ENCODE assay signal across 11 cellular contexts in the genomic region with DNA sequence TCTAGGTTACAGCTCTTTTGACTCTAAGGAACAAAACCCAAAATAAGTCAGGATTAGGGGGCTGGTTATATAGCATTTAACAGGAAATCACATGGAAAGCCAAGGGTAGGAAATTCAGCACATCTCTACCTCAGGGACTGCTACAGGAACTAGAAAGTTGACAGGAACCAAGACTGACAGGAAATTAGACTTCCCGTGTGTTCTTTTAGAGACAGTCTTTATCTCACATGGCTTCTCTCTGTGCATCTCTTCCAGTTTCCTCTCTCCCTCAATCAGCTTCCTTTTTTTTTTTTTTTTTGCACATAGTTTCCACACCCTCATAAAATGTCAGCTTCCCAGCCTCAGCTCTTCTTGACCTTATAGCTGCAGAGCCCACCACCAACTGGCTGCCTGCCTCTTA. TPM values are rescaled to one million over a fixed set of nuclear protein-coding genes. Genes with fewer than 3 reads are reported as not detected.
DNase-seq lines count a peak whose midpoint lies in the region; ATAC-seq and TF ChIP-seq lines count a peak whose summit lies in the region.
"Had no signal": no experiment of that assay in that cellular context is flagged by ENCODE, and none has a peak within 500 bp of the region (broad histone marks: within the 10 kb centered on the region; RNA-seq: fewer than 3 reads in every experiment).

No MANE protein-coding gene starts in this region.

- peak overlapping the region; percentile 74 for H3K9ac ChIP-seq in adipocyte (ENCODE audit: low read length)

- H3K36me3 ChIP-seq in adipocyte (ENCODE audit: control insufficient read depth, insufficient read depth, low read length, severe bottlenecking) (no peaks in the 10 kb centered on the region), spleen (no peaks in the 10 kb centered on the region)

- no peak for DNase-seq in natural killer cell treated with Interleukin-12 subunit alpha and Interleukin-12 subunit beta and Interleukin-15 and Interleukin-18, amount 100 ng/mL, for 72 hours (ENCODE audit: low spot score)
- DNase-seq in natural killer cell (no peak), NOMO-1 treated with DMSO at 0.1 percent for 48 hours (lab: John Stamatoyannopoulos, UW; ENCODE audit: unreplicated experiment) (peak; percentile 71), adipocyte (ENCODE audit: low read depth) (no peak), spleen (no peak), G401 (ENCODE audit: low spot score) (no peak), amygdala (lab: John Stamatoyannopoulos, UW) (no peak), left lobe of liver (ENCODE audit: low spot score) (no peak)
- DNase-seq: activated gamma-delta T cell, foreskin keratinocyte, NCI-H1694 had no signal

- H3K36me3 Mint-ChIP-seq in natural killer cell treated with Interleukin-12 subunit alpha and Interleukin-12 subunit beta and Interleukin-15 and Interleukin-18, amount 100 ng/mL, for 72 hours = no peaks in the 10 kb centered on the region
- no peaks in the 10 kb centered on the region for H3K36me3 Mint-ChIP-seq in natural killer cell

- ATAC-seq in natural killer cell treated with Interleukin-12 subunit alpha and Interleukin-12 subunit beta and Interleukin-15 and Interleukin-18, amount 100 ng/mL, for 72 hours = no peak
- ATAC-seq in natural killer cell (no peak), left lobe of liver (no peak)
- ATAC-seq: foreskin keratinocyte had no signal

- H3K4me3 ChIP-seq in adipocyte (ENCODE audit: low read length) = peak overlapping the region; percentile 85
- H3K4me3 ChIP-seq in spleen = no peak overlapping the region

- H3K4me1 ChIP-seq in adipocyte (ENCODE audit: control insufficient read depth, insufficient read depth, low read length) = peaks cover 54% of the 10 kb centered on the region
- peaks cover 21 to 68% (median 42%) of the 10 kb centered on the region in 6 donors for H3K4me1 ChIP-seq in spleen

- WGBS in spleen, 5 donors = 0 to 5% (median 2%) methylated on average over 1 of the region's 1 CpG

- H3K27ac ChIP-seq in spleen = peak overlapping the region in 7 of 8 donors; percentile 24 to 56 (median 43)
- H3K27ac ChIP-seq: foreskin keratinocyte had no signal

- H3K4me1 Mint-ChIP-seq in natural killer cell treated with Interleukin-12 subunit alpha and Interleukin-12 subunit beta and Interleukin-15 and Interleukin-18, amount 100 ng/mL, for 72 hours (ENCODE audit: low read depth in 2 of 2) = peaks cover 27 to 41% of the 10 kb centered on the region in 2 donors
- H3K4me1 Mint-ChIP-seq in natural killer cell = peaks cover 28 to 63% of the 10 kb centered on the region in 2 donors

- H3K27ac Mint-ChIP-seq in natural killer cell treated with Interleukin-12 subunit alpha and Interleukin-12 subunit beta and Interleukin-15 and Interleukin-18, amount 100 ng/mL, for 72 hours = peak overlapping the region; percentile 24 to 29
- H3K27ac Mint-ChIP-seq in natural killer cell = no peak overlapping the region

- no peaks in the 10 kb centered on the region for H3K27me3 Mint-ChIP-seq in natural killer cell treated with Interleukin-12 subunit alpha and Interleukin-12 subunit beta and Interleukin-15 and Interleukin-18, amount 100 ng/mL, for 72 hours
- H3K27me3 Mint-ChIP-seq in natural killer cell (ENCODE audit: low read depth in 2 of 2) = no peaks in the 10 kb centered on the region

- H3K9me3 ChIP-seq in adipocyte (ENCODE audit: control insufficient read depth, low read length) = no peaks in the 10 kb centered on the region
- H3K9me3 ChIP-seq in spleen = no peaks in the 10 kb centered on the region

- H3K9me3 Mint-ChIP-seq in natural killer cell treated with Interleukin-12 subunit alpha and Interleukin-12 subunit beta and Interleukin-15 and Interleukin-18, amount 100 ng/mL, for 72 hours = no peaks in the 10 kb centered on the region
- H3K9me3 Mint-ChIP-seq in natural killer cell = no peaks in the 10 kb centered on the region

- TF ChIP-seq CTCF in natural killer cell (IDR thresholded peaks at IDR 0.05) = no peak
- TF ChIP-seq CTCF in spleen (IDR thresholded peaks at IDR 0.05 in 8 of 11, conservative IDR thresholded peaks at IDR 0.05 in 3 of 11) = no peak

- intact Hi-C loops in natural killer cell (cut with micrococcal nuclease) (no loop called here), spleen (cut with DNase I; ENCODE audit: low total_unique reads) (no loop called here)

- H3K27me3 ChIP-seq in adipocyte (replicated peaks; ENCODE audit: control insufficient read depth, insufficient read depth, low read length) (no peaks in the 10 kb centered on the region), spleen (replicated peaks in 1 of 7) (no peaks in the 10 kb centered on the region)
- H3K27me3 ChIP-seq: foreskin keratinocyte had no signal

- H3K4me3 Mint-ChIP-seq in natural killer cell treated with Interleukin-12 subunit alpha and Interleukin-12 subunit beta and Interleukin-15 and Interleukin-18, amount 100 ng/mL, for 72 hours = peak overlapping the region; percentile 38
- no peak overlapping the region for H3K4me3 Mint-ChIP-seq in natural killer cell

- in situ Hi-C loops in G401 (cut with HindIII; ENCODE audit: low sequenced_read_pairs) = no loop called here

- TF ChIP-seq POLR2A in spleen (IDR thresholded peaks at IDR 0.05) = no peak

RNA-seq across cellular contexts. Expression of gene RECK, which starts 4.8 kb away (rescaled TPM):
- 1 to 10 TPM; 4.0 to 7.0 TPM for total RNA-seq in natural killer cell treated with Interleukin-12 subunit alpha and Interleukin-12 subunit beta and Interleukin-15 and Interleukin-18, amount 100 ng/mL, for 72 hours
- 10 to 100 TPM in 1 of 3 donors, 1 to 10 TPM in 2; 7.4 to 10.3 (median 8.0) TPM for total RNA-seq in natural killer cell
- 10 to 100 TPM in 4 of 7 donors, 1 to 10 TPM in 3; 9.3 to 16.0 (median 12.5) TPM for total RNA-seq in spleen
- 1 to 10 TPM; 2.7 to 3.6 (median 3.4) TPM for polyA plus RNA-seq in spleen
- total RNA-seq in G401 (2014; rRNA removed; shearing (Covaris generic)) = 2.4 and 9.2 TPM in 2 replicates
- 2.0 TPM for total RNA-seq in left lobe of liver

Comparison
In these comparisons a context has a peak if more than half of its experiments do, and no peak if none do; other contexts are left out.
1. H3K27ac Mint-ChIP-seq: peak in natural killer cell treated with Interleukin-12 subunit alpha and Interleukin-12 subunit beta and Interleukin-15 and Interleukin-18, amount 100 ng/mL, for 72 hours (2 of 2); none in natural killer cell (0 of 2).